In the genomic region with DNA sequence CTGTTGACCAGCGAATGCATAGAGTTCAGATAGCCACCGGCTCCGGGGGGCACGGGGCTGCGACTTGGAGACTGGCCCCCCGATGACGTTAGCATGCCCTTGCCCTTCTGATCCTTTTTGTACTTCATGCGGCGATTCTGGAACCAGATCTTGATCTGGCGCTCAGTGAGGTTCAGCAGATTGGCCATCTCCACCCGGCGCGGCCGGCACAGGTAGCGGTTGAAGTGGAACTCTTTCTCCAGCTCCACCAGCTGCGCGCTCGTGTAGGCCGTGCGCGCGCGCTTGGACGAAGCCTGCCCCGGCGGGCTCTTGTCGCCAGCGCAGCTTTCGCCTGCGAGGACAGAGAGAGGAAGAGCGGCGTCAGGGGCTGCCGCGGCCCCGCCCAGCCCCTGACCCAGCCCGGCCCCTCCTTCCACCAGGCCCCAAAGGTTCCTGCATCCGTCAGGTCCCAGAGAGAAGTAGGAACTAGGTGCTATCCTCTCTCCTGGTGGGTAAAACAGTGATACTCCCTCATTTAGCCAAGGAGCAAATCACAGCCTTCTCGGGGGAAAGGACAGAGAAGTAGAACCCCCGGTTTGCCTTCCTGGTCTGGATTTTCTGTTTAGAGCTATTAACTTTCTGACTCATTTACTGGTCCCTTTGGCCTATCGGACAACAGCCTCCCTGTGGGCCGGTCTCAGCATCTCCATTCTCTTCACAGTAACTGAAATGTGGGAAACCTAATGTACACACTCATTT, we compare ENCODE assay signal across 2 cellular contexts.
TF ChIP-seq lines count a peak whose summit lies in the region.

No MANE protein-coding gene starts in this region.

TF ChIP-seq in endothelial cell of umbilical vein, 7 proteins besides CTCF, POLR2A, EP300 and RAD21:
- peak; percentile 25 for TF ChIP-seq FOS (IDR thresholded peaks at IDR 0.05; ENCODE audit: borderline replicate concordance, insufficient read depth, low read length)
- no peak for TF ChIP-seq JUN (IDR thresholded peaks at IDR 0.05; ENCODE audit: borderline replicate concordance, insufficient read depth, insufficient read length, low read depth)
- peak; percentile 40 for TF ChIP-seq POLR2AphosphoS5 (IDR thresholded peaks at IDR 0.05; ENCODE audit: insufficient read depth, low read depth, low read length)
- no peak for TF ChIP-seq GATA2 (IDR thresholded peaks at IDR 0.05; ENCODE audit: insufficient read depth, insufficient read length, low read depth, low read length)
- TF ChIP-seq EZH2 (IDR thresholded peaks at IDR 0.05; ENCODE audit: borderline replicate concordance, low read depth, low read length, severe bottlenecking), result no peak
- no peak for TF ChIP-seq MYC (IDR thresholded peaks at IDR 0.05; ENCODE audit: low read depth, low read length)

TF ChIP-seq in HepG2, 621 proteins besides CTCF, POLR2A, EP300 and RAD21:
- TF ChIP-seq DBP (CRISPR knock-in tag; IDR thresholded peaks at IDR 0.05; ENCODE audit: not compliant biosample characterization), result no peak
- TF ChIP-seq KDM6A (CRISPR knock-in tag; IDR thresholded peaks at IDR 0.05; ENCODE audit: low read depth), result no peak
- no peak for TF ChIP-seq ZNF225 (CRISPR knock-in tag; IDR thresholded peaks at IDR 0.05)
- peak; percentile 80 for TF ChIP-seq AGO2 (optimal IDR thresholded peaks at IDR 0.05; ENCODE audit: low read depth, low read length)
